In genomic region chr7:46286957-46287356, GRCh38 we compare ENCODE assay signal across 14 cellular contexts.
DNase-seq lines count a peak whose midpoint lies in the region; ATAC-seq and TF ChIP-seq lines count a peak whose summit lies in the region.
"Had no signal": no experiment of that assay in that cellular context is flagged by ENCODE, and none has a peak within 500 bp of the region (broad histone marks: within the 10 kb centered on the region; RNA-seq: fewer than 3 reads in every experiment).

No MANE protein-coding gene starts in this region.

- no peak overlapping the region for H3K27ac ChIP-seq in left ventricle myocardium inferior (replicated peaks)
- H3K27ac ChIP-seq in VCaP, result peak overlapping the region; percentile 4; the same call in 1 of the 2 replicates
- H3K27ac ChIP-seq in gastroesophageal sphincter, result no peak overlapping the region
- H3K27ac ChIP-seq: BLaER1 treated with 17β-estradiol and CSF1 and Interleukin-3, amounts not matched to agents 10 nM and 100 nM had no signal

- H3K4me1 ChIP-seq in left ventricle myocardium inferior, result peaks cover 19% of the 10 kb centered on the region
- H3K4me1 ChIP-seq in gastroesophageal sphincter, result no peaks in the 10 kb centered on the region

- TF ChIP-seq EP300 in gastroesophageal sphincter (IDR thresholded peaks at IDR 0.05), result no peak

- no peak for TF ChIP-seq CTCF in left ventricle myocardium inferior (IDR thresholded peaks at IDR 0.05; ENCODE audit: borderline replicate concordance)
- TF ChIP-seq CTCF in VCaP (conservative IDR thresholded peaks at IDR 0.05), result no peak
- no peak for TF ChIP-seq CTCF in gastroesophageal sphincter (IDR thresholded peaks at IDR 0.05)

- in situ Hi-C loops in G401 (cut with HindIII; ENCODE audit: low sequenced_read_pairs), result no loop called here

- no peaks in the 10 kb centered on the region for H3K36me3 ChIP-seq in left ventricle myocardium inferior
- no peaks in the 10 kb centered on the region for H3K36me3 ChIP-seq in gastroesophageal sphincter
- H3K36me3 ChIP-seq: BLaER1 treated with 17β-estradiol and CSF1 and Interleukin-3, amounts not matched to agents 10 nM and 100 nM had no signal

- 45 to 63% methylated on average over 1 to 2 of the region's 2 CpGs for WGBS in gastroesophageal sphincter (ENCODE audit: low coverage in 1 of 2), 2 donors

- no peak for TF ChIP-seq POLR2A in gastroesophageal sphincter (IDR thresholded peaks at IDR 0.05)

- intact Hi-C loops in Right ventricle myocardium inferior (cut with DNase I), result no loop called here
- intact Hi-C loops in left ventricle myocardium inferior (cut with micrococcal nuclease), result no loop called here

- DNase-seq in Right ventricle myocardium inferior (ENCODE audit: missing footprints) (no peak), left ventricle myocardium inferior (no peak), left lobe of liver (ENCODE audit: low spot score) (no peak), G401 (ENCODE audit: low spot score) (no peak), mucosa of gallbladder (ENCODE audit: low spot score) (no peak)
- DNase-seq: Calu3; CD8-positive, alpha-beta T cell; DMS79 treated with DMSO at 0.1 percent for 48 hours; H9 had no signal

- H3K27me3 ChIP-seq in left ventricle myocardium inferior (ENCODE audit: low read depth), result no peaks in the 10 kb centered on the region
- no peaks in the 10 kb centered on the region for H3K27me3 ChIP-seq in gastroesophageal sphincter
- H3K27me3 ChIP-seq: BLaER1 treated with 17β-estradiol and CSF1 and Interleukin-3, amounts not matched to agents 10 nM and 100 nM had no signal

- no peaks in the 10 kb centered on the region for H3K9me3 ChIP-seq in left ventricle myocardium inferior (replicated peaks)
- no peaks in the 10 kb centered on the region for H3K9me3 ChIP-seq in gastroesophageal sphincter
- H3K9me3 ChIP-seq: BLaER1 treated with 17β-estradiol and CSF1 and Interleukin-3, amounts not matched to agents 10 nM and 100 nM had no signal

- ATAC-seq in Right ventricle myocardium inferior (peak; percentile 77), left lobe of liver (peak; percentile 31), gastroesophageal sphincter (no peak)
- ATAC-seq: CD8-positive, alpha-beta T cell; GM12878; HepG2 had no signal

- no peak overlapping the region for H3K4me3 ChIP-seq in left ventricle myocardium inferior
- no peak overlapping the region for H3K4me3 ChIP-seq in gastroesophageal sphincter
- H3K4me3 ChIP-seq: BLaER1 treated with 17β-estradiol and CSF1 and Interleukin-3, amounts not matched to agents 10 nM and 100 nM; GM12878 had no signal
